ENCODE assay signal across 10 cellular contexts in genomic region chrY:14328677-14329345, GRCh38.
DNase-seq lines count a peak whose midpoint lies in the region; ATAC-seq, FAIRE-seq and TF ChIP-seq lines count a peak whose summit lies in the region.
"Had no signal": no experiment of that assay in that cellular context is flagged by ENCODE, and none has a peak within 500 bp of the region (broad histone marks: within the 10 kb centered on the region; RNA-seq: fewer than 3 reads in every experiment).

No MANE protein-coding gene starts in this region.

- H3K27ac ChIP-seq in endothelial cell of umbilical vein (ENCODE audit: insufficient read depth, low read depth, low read length) (no peak overlapping the region), lower lobe of right lung (no peak overlapping the region)
- H3K27ac ChIP-seq: parathyroid adenoma had no signal

- no peak overlapping the region for H3K4me3 ChIP-seq in endothelial cell of umbilical vein (replicated peaks in 1 of 3; ENCODE audit: insufficient read depth in 1 of 3, low read depth in 1 of 3, low read length in 3 of 3)
- no peak overlapping the region for H3K4me3 ChIP-seq in lower lobe of right lung

- H3K79me2 ChIP-seq in endothelial cell of umbilical vein (ENCODE audit: control insufficient read depth, insufficient read depth, low read length) = no peaks in the 10 kb centered on the region
- H3K79me2 ChIP-seq: parathyroid adenoma had no signal

- no peaks in the 10 kb centered on the region for H4K20me1 ChIP-seq in endothelial cell of umbilical vein (replicated peaks; ENCODE audit: control insufficient read depth, extremely low read depth, insufficient read depth, low read length)

- BruUV-seq in endothelial cell of umbilical vein (replicated peaks; lab: Mats Ljungman, UMichigan) = no TSS peak

- intact Hi-C loops in endothelial cell of umbilical vein (cut with micrococcal nuclease) = no loop called here
- intact Hi-C loops in lower lobe of right lung (cut with DNase I) = no loop called here

- no peak for FAIRE-seq in endothelial cell of umbilical vein (lab: Jason Lieb, UNC)

- no peak for TF ChIP-seq POLR2A in endothelial cell of umbilical vein (IDR thresholded peaks at IDR 0.05; ENCODE audit: low read depth, low read length)

- TF ChIP-seq CTCF in endothelial cell of umbilical vein (IDR thresholded peaks at IDR 0.05; ENCODE audit: extremely low read depth in 1 of 2, insufficient read depth in 1 of 2, low read depth in 1 of 2, low read length in 2 of 2) (no peak), lower lobe of right lung (IDR thresholded peaks at IDR 0.05) (no peak)

- H3K27me3 ChIP-seq in endothelial cell of umbilical vein (ENCODE audit: control insufficient read depth in 2 of 2, insufficient read depth in 2 of 2, low read length in 2 of 2) = no peaks in the 10 kb centered on the region
- no peaks in the 10 kb centered on the region for H3K27me3 ChIP-seq in lower lobe of right lung (ENCODE audit: low read depth)

- no peaks in the 10 kb centered on the region for H3K9me1 ChIP-seq in endothelial cell of umbilical vein (replicated peaks; ENCODE audit: control insufficient read depth, extremely low read depth, insufficient read depth, low read length)

- H3K9ac ChIP-seq in endothelial cell of umbilical vein (replicated peaks; ENCODE audit: extremely low read depth, insufficient read depth, low read length) = no peak overlapping the region
- H3K9ac ChIP-seq: parathyroid adenoma had no signal

- H3K4me1 ChIP-seq in endothelial cell of umbilical vein (ENCODE audit: control insufficient read depth, extremely low read depth, insufficient read depth, low read length) (no peaks in the 10 kb centered on the region), lower lobe of right lung (no peaks in the 10 kb centered on the region)
- H3K4me1 ChIP-seq: parathyroid adenoma had no signal

- CTCF ChIA-PET in endothelial cell of umbilical vein (lab: Charles Lee) = no interaction called here

- ATAC-seq in GM19397 (IDR thresholded peaks at IDR 0.05; ENCODE audit: unreplicated experiment) (peak; percentile 87), lower lobe of right lung (no peak)

- no peak overlapping the region for H3K4me2 ChIP-seq in endothelial cell of umbilical vein (ENCODE audit: insufficient read depth, low read length)

- no peak overlapping the region for H2AFZ ChIP-seq in endothelial cell of umbilical vein (ENCODE audit: low read depth, low read length)
- H2AFZ ChIP-seq: parathyroid adenoma had no signal

- DNase-seq in AG20443 (ENCODE audit: low spot score) (peak; percentile 7), LHCN-M2 (ENCODE audit: low read depth) (peak; percentile 51), endothelial cell of umbilical vein (ENCODE audit: low read depth, low spot score) (peak; percentile 1), lower lobe of right lung (no peak), ureter (ENCODE audit: low spot score) (no peak), SK-N-DZ (ENCODE audit: low spot score) (no peak), COLO668 (lab: John Stamatoyannopoulos, UW; ENCODE audit: unreplicated experiment) (no peak)
- DNase-seq: stimulated activated naive B cell treated with anti-CD40 and anti-IgM and Interleukin-4, amounts not matched to agents 10 μg/mL and 1 μg/mL and 100 μg/mL, for 72 hours had no signal

- H3K36me3 ChIP-seq in endothelial cell of umbilical vein (ENCODE audit: control insufficient read depth in 2 of 2, extremely low read depth in 1 of 2, insufficient read depth in 2 of 2, low read length in 2 of 2) (no peaks in the 10 kb centered on the region), lower lobe of right lung (no peaks in the 10 kb centered on the region)

- H3K9me3 ChIP-seq in endothelial cell of umbilical vein (replicated peaks; ENCODE audit: control insufficient read depth, insufficient read depth, low read length) (no peaks in the 10 kb centered on the region), lower lobe of right lung (no peaks in the 10 kb centered on the region)

- POLR2A ChIA-PET in endothelial cell of umbilical vein (lab: Charles Lee) = no interaction called here

- dilution Hi-C loops in endothelial cell of umbilical vein (cut with MboI; ENCODE audit: extremely low pct_ligation_motif_present, low sequenced_read_pairs) = no loop called here

TF ChIP-seq in endothelial cell of umbilical vein, 7 proteins besides CTCF, POLR2A, EP300 and RAD21:
- TF ChIP-seq EZH2 (IDR thresholded peaks at IDR 0.05; ENCODE audit: borderline replicate concordance, low read depth, low read length, severe bottlenecking) = no peak
- no peak for TF ChIP-seq FOS (IDR thresholded peaks at IDR 0.05; ENCODE audit: borderline replicate concordance, insufficient read depth, low read length)
- no peak for TF ChIP-seq MYC (IDR thresholded peaks at IDR 0.05; ENCODE audit: low read depth, low read length)
- TF ChIP-seq MAX (IDR thresholded peaks at IDR 0.05; ENCODE audit: insufficient read depth, insufficient read length) = no peak
- TF ChIP-seq GATA2 (IDR thresholded peaks at IDR 0.05; ENCODE audit: insufficient read depth, insufficient read length, low read depth, low read length) = no peak
- no peak for TF ChIP-seq POLR2AphosphoS5 (IDR thresholded peaks at IDR 0.05; ENCODE audit: insufficient read depth, low read depth, low read length)
- no peak for TF ChIP-seq JUN (IDR thresholded peaks at IDR 0.05; ENCODE audit: borderline replicate concordance, insufficient read depth, insufficient read length, low read depth)
TF ChIP-seq in endothelial cell of umbilical vein: peak in this region for 0.

Comparison
In these comparisons a context has a peak if more than half of its experiments do, and no peak if none do; other contexts are left out.
1. DNase-seq: peak in AG20443 (single experiment), LHCN-M2 (single experiment) and endothelial cell of umbilical vein (single experiment); none in lower lobe of right lung (single experiment), ureter (single experiment), SK-N-DZ (single experiment) and COLO668 (single experiment).